20 cellular contexts compared by ENCODE assay signal in genomic region chr6:38080349-38080748, GRCh38.
DNase-seq lines count a peak whose midpoint lies in the region; ATAC-seq, FAIRE-seq and TF ChIP-seq lines count a peak whose summit lies in the region.
"Had no signal": no experiment of that assay in that cellular context is flagged by ENCODE, and none has a peak within 500 bp of the region (broad histone marks: within the 10 kb centered on the region; RNA-seq: fewer than 3 reads in every experiment).

No MANE protein-coding gene starts in this region.

- no peaks in the 10 kb centered on the region for H3K27me3 ChIP-seq in osteoblast (ENCODE audit: insufficient read depth, low read length)
- H3K27me3 ChIP-seq in gastrocnemius medialis: no peaks in the 10 kb centered on the region
- H3K27me3 ChIP-seq: cardiac muscle cell, esophagus muscularis mucosa, spleen had no signal

- H3K9me3 ChIP-seq in osteoblast (ENCODE audit: low read depth, low read length): no peaks in the 10 kb centered on the region
- no peaks in the 10 kb centered on the region for H3K9me3 ChIP-seq in gastrocnemius medialis
- H3K9me3 ChIP-seq: esophagus muscularis mucosa, prostate gland, spleen had no signal

- H3K4me3 ChIP-seq in osteoblast (ENCODE audit: insufficient read depth, low read length): peak overlapping the region; percentile 20
- H3K4me3 ChIP-seq in gastrocnemius medialis: no peak overlapping the region
- H3K4me3 ChIP-seq: cardiac muscle cell, esophagus muscularis mucosa, prostate gland, spleen had no signal

- FAIRE-seq in HTR-8/SVneo (lab: Jason Lieb, UNC): no peak

- H3K4me1 ChIP-seq in osteoblast (ENCODE audit: insufficient read depth, low read length) (peaks cover 18% of the 10 kb centered on the region), gastrocnemius medialis (peaks cover 30 to 42% of the 10 kb centered on the region in 2 donors)

- in situ Hi-C loops in gastrocnemius medialis (cut with MboI; ENCODE audit: low sequenced_read_pairs in 4 of 4): no loop called here

- no peak overlapping the region for H2AFZ ChIP-seq in osteoblast (ENCODE audit: low read length)

- DNase-seq in EL (peak; percentile 51), RPMI7951 (ENCODE audit: low read depth) (peak; percentile 14), fibroblast of gingiva (ENCODE audit: low read depth) (peak; percentile 43), osteoblast (ENCODE audit: insufficient read length, low spot score, missing footprints) (peak; percentile 83), HTR-8/SVneo (ENCODE audit: insufficient read length, low spot score) (no peak), NCI-H2081 (lab: John Stamatoyannopoulos, UW) (no peak), hypothalamus (lab: John Stamatoyannopoulos, UW) (no peak), gastrocnemius medialis (no peak)
- DNase-seq: activated CD4-positive, alpha-beta T cell treated with anti-CD3 and anti-CD28 coated beads, Interleukin-2, amount 10 ng/mL, durations not matched to agents 24 days and 14 days; activated naive CD8-positive, alpha-beta T cell treated with anti-CD3 and anti-CD28 coated beads, Interleukin-2, amount 50 U/mL, for 24 hours; CD4-positive, alpha-beta T cell; DMS53; Kasumi-1; midbrain; NCI-H526; Right ventricle myocardium superior; spleen had no signal

- ATAC-seq in gastrocnemius medialis: no peak
- ATAC-seq: activated naive CD8-positive, alpha-beta T cell treated with anti-CD3 and anti-CD28 coated beads, Interleukin-2, amount 50 U/mL, for 24 hours had no signal

- peak overlapping the region; percentile 69 for H3K4me2 ChIP-seq in osteoblast (ENCODE audit: insufficient read depth, low read length)

- peaks cover 51% of the 10 kb centered on the region for H3K79me2 ChIP-seq in osteoblast (ENCODE audit: insufficient read depth, low read length)

- intact Hi-C loops in gastrocnemius medialis (cut with DNase I; ENCODE audit: low total_unique reads): no loop called here

- TF ChIP-seq CTCF in osteoblast (IDR thresholded peaks at IDR 0.05; ENCODE audit: extremely low read depth, low read depth, low read length): no peak
- no peak for TF ChIP-seq CTCF in gastrocnemius medialis (IDR thresholded peaks at IDR 0.05 in 4 of 5, conservative IDR thresholded peaks at IDR 0.05 in 1 of 5)

- no peak for TF ChIP-seq POLR2A in gastrocnemius medialis (IDR thresholded peaks at IDR 0.05)

- H3K36me3 ChIP-seq in osteoblast (ENCODE audit: insufficient read depth, low read length) (peaks cover 6% of the 10 kb centered on the region), gastrocnemius medialis (peaks cover 0 to 6% of the 10 kb centered on the region in 2 donors)
- H3K36me3 ChIP-seq: cardiac muscle cell, prostate gland had no signal

- H4K20me1 ChIP-seq in osteoblast (ENCODE audit: insufficient read depth, low read length): peaks cover 53% of the 10 kb centered on the region

- H3K27ac ChIP-seq in osteoblast (ENCODE audit: low read depth, low read length): peak overlapping the region; percentile 67
- no peak overlapping the region for H3K27ac ChIP-seq in gastrocnemius medialis
- H3K27ac ChIP-seq: cardiac muscle cell, esophagus muscularis mucosa, prostate gland, spleen had no signal

Comparison
In these comparisons a context has a peak if more than half of its experiments do, and no peak if none do; other contexts are left out.
1. DNase-seq: peak in EL (single experiment), RPMI7951 (single experiment), fibroblast of gingiva (single experiment) and osteoblast (single experiment); none in HTR-8/SVneo (single experiment), NCI-H2081 (0 of 2), hypothalamus (0 of 51) and gastrocnemius medialis (0 of 2).